Comparison of ENCODE assay signal across 28 cellular contexts in the genomic region with DNA sequence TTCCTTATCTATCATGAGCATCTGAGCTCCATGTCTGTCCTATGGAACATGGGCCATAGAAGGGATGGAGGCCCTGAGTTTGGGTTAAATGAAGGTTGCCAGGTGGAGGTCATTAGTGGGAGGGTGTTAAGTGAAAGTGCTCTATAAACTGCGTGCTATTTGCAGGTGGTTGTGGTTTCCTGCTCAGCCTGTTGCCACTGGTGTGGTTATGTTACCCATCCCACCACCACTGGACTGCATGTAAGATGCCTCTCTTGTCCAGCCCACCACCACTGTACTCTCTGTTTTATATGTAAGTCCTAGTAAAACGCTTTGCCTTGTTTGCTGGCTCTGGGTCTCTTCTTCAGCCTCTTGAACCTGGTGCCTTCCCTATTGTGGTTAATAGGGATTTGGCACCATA.
"Had no signal": no experiment of that assay in that cellular context is flagged by ENCODE, and none has a peak within 500 bp of the region (broad histone marks: within the 10 kb centered on the region; RNA-seq: fewer than 3 reads in every experiment).

No MANE protein-coding gene starts in this region.

- H3K27me3 ChIP-seq: ascending aorta had no signal

- H3K4me1 ChIP-seq: ascending aorta had no signal

- H3K36me3 ChIP-seq: ascending aorta, WERI-Rb-1 had no signal

- H3K27ac ChIP-seq: ascending aorta, WERI-Rb-1 had no signal

- FAIRE-seq: colon, TTC549 had no signal

- H3K9me3 ChIP-seq: ascending aorta had no signal

- H3K4me3 ChIP-seq: ascending aorta had no signal

- ATAC-seq: activated CD4-positive, CD25-positive, alpha-beta regulatory T cell treated with anti-CD3 and anti-CD28 coated beads, Interleukin-2, amount 50 U/mL, for 24 hours; activated CD8-positive, alpha-beta T cell treated with anti-CD3 and anti-CD28 coated beads for 36 hours; activated naive CD8-positive, alpha-beta T cell treated with anti-CD3 and anti-CD28 coated beads, Interleukin-2, amount 50 U/mL, for 24 hours; activated T-cell treated with anti-CD3 and anti-CD28 coated beads, Interleukin-2, amount 50 U/mL, for 4 hours; WTC11 had no signal

- DNase-seq: activated CD4-positive, alpha-beta memory T cell treated with anti-CD3 and anti-CD28 coated beads for 36 hours; activated CD4-positive, alpha-beta T cell treated with anti-CD3 and anti-CD28 coated beads for 4 hours; activated CD4-positive, alpha-beta T cell treated with anti-CD3 and anti-CD28 coated beads, Interleukin-2, amount 10 ng/mL, durations not matched to agents 24 days and 14 days; activated CD4-positive, alpha-beta T cell treated with anti-CD3 and anti-CD28 coated beads, Interleukin-2, amount 50 U/mL, for 1 hour; activated CD4-positive, alpha-beta T cell treated with anti-CD3 and anti-CD28 coated beads, Interleukin-2, amount 50 U/mL, for 4 hours; activated CD4-positive, CD25-positive, alpha-beta regulatory T cell; activated CD8-positive, alpha-beta memory T cell treated with anti-CD3 and anti-CD28 coated beads, Interleukin-2, amount 50 U/mL, for 4 hours; activated CD8-positive, alpha-beta T cell treated with anti-CD3 and anti-CD28 coated beads for 36 hours; activated effector memory CD4-positive, alpha-beta T cell treated with Interleukin-2 at 50 U/mL for 16 hours; activated gamma-delta T cell; activated naive CD4-positive, alpha-beta T cell treated with anti-CD3 and anti-CD28 coated beads, Interleukin-2, amount 10 ng/mL, durations not matched to agents 7 days and 5 days; activated naive CD4-positive, alpha-beta T cell treated with Interleukin-2 at 50 U/mL for 16 hours; activated naive CD8-positive, alpha-beta T cell treated with anti-CD3 and anti-CD28 coated beads, Interleukin-2, amount 10 ng/mL, durations not matched to agents 7 days and 5 days; activated naive CD8-positive, alpha-beta T cell treated with anti-CD3 and anti-CD28 coated beads, Interleukin-2, amount 50 U/mL, for 24 hours; activated T-cell treated with anti-CD3 and anti-CD28 coated beads for 4 hours; activated T-cell treated with anti-CD3 and anti-CD28 coated beads, Interleukin-2, amount 50 U/mL, for 1 hour; activated T-cell treated with anti-CD3 and anti-CD28 coated beads, Interleukin-2, amount 50 U/mL, for 4 hours; amygdala; anterior cingulate cortex; central memory CD4-positive, alpha-beta T cell; T-helper 2 cell; T-helper 9 cell; WERI-Rb-1 had no signal
